In the genomic region with DNA sequence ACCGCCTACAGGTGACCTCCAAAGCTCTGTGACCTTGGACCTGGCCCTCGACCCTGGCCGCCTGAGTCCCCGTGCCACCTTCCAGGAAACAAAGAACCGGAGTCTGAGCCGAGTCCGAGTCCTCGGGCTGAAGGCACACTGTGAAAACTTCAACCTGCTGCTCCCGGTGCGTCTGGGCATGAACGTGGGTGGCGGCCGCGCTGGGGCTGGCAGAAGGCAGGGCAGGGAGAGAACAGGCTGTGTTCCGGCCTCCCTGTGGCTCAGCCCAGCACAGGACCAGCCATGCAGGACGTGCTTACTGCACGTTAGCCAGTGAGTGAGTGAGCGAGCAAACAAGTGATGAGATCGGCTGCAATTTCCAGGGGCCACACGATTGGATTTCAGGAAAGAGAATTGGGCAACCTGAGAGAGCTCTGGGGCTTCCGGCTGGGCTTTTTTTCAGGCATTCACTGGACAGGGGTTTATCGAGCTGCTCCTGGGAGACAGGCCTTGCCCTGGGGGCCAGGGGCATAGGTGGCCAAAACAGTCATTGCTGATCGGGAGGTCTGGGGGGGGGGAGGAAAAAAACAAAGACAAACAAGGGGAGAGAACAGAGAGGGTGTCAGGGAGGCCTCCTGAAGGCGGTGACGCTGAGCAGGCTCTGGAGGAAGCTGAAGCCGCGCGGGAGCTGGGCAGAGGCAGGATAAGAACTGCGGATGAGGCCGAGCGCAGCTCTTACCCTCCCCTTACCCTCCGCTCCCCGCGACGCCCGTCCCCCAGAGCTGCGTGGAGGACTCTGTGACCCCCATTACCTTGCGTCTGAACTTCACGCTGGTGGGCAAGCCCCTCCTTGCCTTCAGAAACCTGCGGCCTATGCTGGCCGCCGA, we compare ENCODE assay signal across 23 cellular contexts. TPM values are rescaled to one million over a fixed set of nuclear protein-coding genes. Genes with fewer than 3 reads are reported as not detected.
"Had no signal": no experiment of that assay in that cellular context is flagged by ENCODE, and none has a peak within 500 bp of the region (broad histone marks: within the 10 kb centered on the region; RNA-seq: fewer than 3 reads in every experiment).

No MANE protein-coding gene starts in this region.

- H2AFZ ChIP-seq: hepatocyte had no signal

- H3K4me3 ChIP-seq: esophagus squamous epithelium, hepatocyte, left lung, mucosa of descending colon, thyroid gland had no signal

- ATAC-seq: activated CD8-positive, alpha-beta T cell treated with anti-CD3 and anti-CD28 coated beads, Interleukin-2, amount 10 ng/mL, durations not matched to agents 7 days and 5 days; activated naive CD4-positive, alpha-beta T cell treated with anti-CD3 and anti-CD28 coated beads, Interleukin-2, amount 50 U/mL, for 72 hours; activated T-cell treated with anti-CD3 and anti-CD28 coated beads, Interleukin-2, amount 50 U/mL, for 72 hours; left lung; mucosa of descending colon; naive thymus-derived CD4-positive, alpha-beta T cell had no signal

- H3K36me3 ChIP-seq: esophagus squamous epithelium, thyroid gland had no signal

- H3K4me1 ChIP-seq: esophagus squamous epithelium, thyroid gland had no signal

- DNase-seq: activated CD4-positive, alpha-beta T cell treated with anti-CD3 and anti-CD28 coated beads, Interleukin-2, amount 10 ng/mL, durations not matched to agents 24 days and 14 days; activated CD4-positive, CD25-positive, alpha-beta regulatory T cell; activated CD8-positive, alpha-beta memory T cell treated with anti-CD3 and anti-CD28 coated beads, Interleukin-2, amount 50 U/mL, for 48 hours; activated CD8-positive, alpha-beta T cell treated with anti-CD3 and anti-CD28 coated beads, Interleukin-2, amount 10 ng/mL, durations not matched to agents 7 days and 5 days; activated gamma-delta T cell; activated T-cell treated with anti-CD3 and anti-CD28 coated beads, Interleukin-2, amount 50 U/mL, for 72 hours; amniotic stem cell; cortex of kidney; effector CD4-positive, alpha-beta T cell; esophagus squamous epithelium; islet precursor cell; left lung; mucosa of descending colon; naive thymus-derived CD4-positive, alpha-beta T cell; retina; stimulated activated CD4-positive, alpha-beta T cell treated with anti-CD3 and anti-CD28 coated beads, Interleukin-2, amount 100 ng/mL, for 48 hours; thyroid gland had no signal

- H3K4me3 Mint-ChIP-seq: activated CD4-positive, alpha-beta T cell treated with anti-CD3 and anti-CD28 coated beads, Interleukin-2, amount 10 ng/mL, durations not matched to agents 24 days and 14 days; activated CD8-positive, alpha-beta T cell treated with anti-CD3 and anti-CD28 coated beads, Interleukin-2, amount 10 ng/mL, durations not matched to agents 7 days and 5 days; activated T-cell treated with anti-CD3 and anti-CD28 coated beads, Interleukin-2, amount 50 U/mL, for 72 hours; naive thymus-derived CD4-positive, alpha-beta T cell; stimulated activated memory B cell treated with anti-CD40 and anti-IgM and Interleukin-4, amounts not matched to agents 10 μg/mL and 1 μg/mL and 100 μg/mL, for 72 hours had no signal

- H3K27ac Mint-ChIP-seq: activated CD4-positive, alpha-beta T cell treated with anti-CD3 and anti-CD28 coated beads, Interleukin-2, amount 10 ng/mL, durations not matched to agents 24 days and 14 days; activated CD8-positive, alpha-beta T cell treated with anti-CD3 and anti-CD28 coated beads, Interleukin-2, amount 10 ng/mL, durations not matched to agents 7 days and 5 days; activated naive CD4-positive, alpha-beta T cell treated with anti-CD3 and anti-CD28 coated beads, Interleukin-2, amount 50 U/mL, for 72 hours; activated T-cell treated with anti-CD3 and anti-CD28 coated beads, Interleukin-2, amount 50 U/mL, for 72 hours; naive thymus-derived CD4-positive, alpha-beta T cell; stimulated activated memory B cell treated with anti-CD40 and anti-IgM and Interleukin-4, amounts not matched to agents 10 μg/mL and 1 μg/mL and 100 μg/mL, for 72 hours had no signal

- H3K4me2 ChIP-seq: hepatocyte had no signal

- H3K9me3 ChIP-seq: mucosa of descending colon, thyroid gland had no signal

- H3K79me2 ChIP-seq: hepatocyte had no signal

- H3K27ac ChIP-seq: esophagus squamous epithelium, hepatocyte, left lung, thyroid gland had no signal

- H3K27me3 ChIP-seq: hepatocyte, thyroid gland had no signal

- H3K27me3 Mint-ChIP-seq: stimulated activated memory B cell treated with anti-CD40 and anti-IgM and Interleukin-4, amounts not matched to agents 10 μg/mL and 1 μg/mL and 100 μg/mL, for 72 hours had no signal

- H3K9me3 Mint-ChIP-seq: activated naive CD4-positive, alpha-beta T cell treated with anti-CD3 and anti-CD28 coated beads, Interleukin-2, amount 50 U/mL, for 72 hours; activated T-cell treated with anti-CD3 and anti-CD28 coated beads, Interleukin-2, amount 50 U/mL, for 72 hours had no signal

RNA-seq across cellular contexts. Expression of gene ITGAX, which starts 16.9 kb away (rescaled TPM):
- total RNA-seq: fibroblast of villous mesenchyme had no signal

RNA-seq across cellular contexts. Expression of gene ITGAD, which starts 21.3 kb away (rescaled TPM):
- total RNA-seq: activated CD4-positive, alpha-beta T cell treated with anti-CD3 and anti-CD28 coated beads, Interleukin-2, amount 10 ng/mL, durations not matched to agents 24 days and 14 days; activated naive CD4-positive, alpha-beta T cell treated with anti-CD3 and anti-CD28 coated beads, Interleukin-2, amount 50 U/mL, for 72 hours; fibroblast of villous mesenchyme; glomerular endothelial cell; hepatocyte; thyroid gland had no signal
- polyA plus RNA-seq: hepatocyte; naive thymus-derived CD4-positive, alpha-beta T cell had no signal

RNA-seq across cellular contexts. Expression of gene COX6A2, which starts 56.3 kb away (rescaled TPM):
- total RNA-seq: activated CD4-positive, alpha-beta T cell treated with anti-CD3 and anti-CD28 coated beads, Interleukin-2, amount 10 ng/mL, durations not matched to agents 24 days and 14 days; activated CD8-positive, alpha-beta T cell treated with anti-CD3 and anti-CD28 coated beads, Interleukin-2, amount 10 ng/mL, durations not matched to agents 7 days and 5 days; activated naive CD4-positive, alpha-beta T cell treated with anti-CD3 and anti-CD28 coated beads, Interleukin-2, amount 50 U/mL, for 72 hours; activated T-cell treated with anti-CD3 and anti-CD28 coated beads, Interleukin-2, amount 50 U/mL, for 72 hours; esophagus squamous epithelium; fibroblast of villous mesenchyme; glomerular endothelial cell; hepatocyte; naive thymus-derived CD4-positive, alpha-beta T cell; thyroid gland; urinary bladder had no signal
- polyA plus RNA-seq: naive thymus-derived CD4-positive, alpha-beta T cell; urinary bladder had no signal
